ENCODE assay signal across 16 cellular contexts in the genomic region with DNA sequence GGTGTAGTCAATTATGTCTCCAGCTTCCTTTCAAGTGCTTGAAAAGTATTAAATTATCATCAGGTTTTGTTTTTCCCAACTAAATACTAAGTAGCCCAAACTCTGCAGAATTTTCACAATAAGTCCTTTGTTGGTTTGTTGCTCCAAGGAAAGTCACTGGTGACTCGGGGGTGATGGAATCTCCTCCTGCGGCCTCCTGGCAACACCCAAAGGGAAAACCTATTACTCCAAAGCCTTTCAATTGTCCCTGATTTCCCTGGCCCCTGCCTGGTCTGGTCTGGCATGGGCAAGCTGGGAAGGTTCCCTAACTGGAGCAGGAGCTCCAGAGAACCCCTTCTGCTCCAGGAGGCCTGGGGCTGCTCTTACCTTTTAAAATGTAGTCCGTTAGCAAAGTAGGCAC. TPM values are rescaled to one million over a fixed set of nuclear protein-coding genes. Genes with fewer than 3 reads are reported as not detected.
DNase-seq lines count a peak whose midpoint lies in the region; ATAC-seq, FAIRE-seq and TF ChIP-seq lines count a peak whose summit lies in the region.
"Had no signal": no experiment of that assay in that cellular context is flagged by ENCODE, and none has a peak within 500 bp of the region (broad histone marks: within the 10 kb centered on the region; RNA-seq: fewer than 3 reads in every experiment).

No MANE protein-coding gene starts in this region.

- H3F3A ChIP-seq in PC-9 (ENCODE audit: insufficient read depth, low read depth) (no peaks in the 10 kb centered on the region), MM.1S (ENCODE audit: insufficient read depth, low read length) (no peaks in the 10 kb centered on the region)

- H3K9me2 ChIP-seq in PC-9 (ENCODE audit: insufficient read depth), result no peaks in the 10 kb centered on the region
- H3K9me2 ChIP-seq in MM.1S (replicated peaks; ENCODE audit: insufficient read depth, low read length), result no peaks in the 10 kb centered on the region

- intact Hi-C loops in right cardiac atrium (cut with DNase I) (no loop called here), left cardiac atrium (cut with DNase I) (no loop called here), PC-9 (cut with micrococcal nuclease; ENCODE audit: unreplicated experiment) (no loop called here)
- intact Hi-C loops in CD8-positive, alpha-beta T cell (cut with DNase I, micrococcal nuclease), result no loop called here

- H3K4me3 ChIP-seq in right cardiac atrium (ENCODE audit: low read length) (no peak overlapping the region), PC-9 (no peak overlapping the region), MM.1S (ENCODE audit: low read length) (no peak overlapping the region)
- H3K4me3 ChIP-seq in CD8-positive, alpha-beta T cell (ENCODE audit: low read depth, low read length), result no peak overlapping the region
- H3K4me3 ChIP-seq: lower lobe of right lung, testis had no signal

- H3K79me2 ChIP-seq in PC-9 (ENCODE audit: low read depth) (no peaks in the 10 kb centered on the region), MM.1S (ENCODE audit: low read length) (no peaks in the 10 kb centered on the region)

- CTCF ChIA-PET in CD8-positive, alpha-beta T cell (lab: Charles Lee), result interaction anchor here (1.4 kb wide), 1 partner anchor 10 kb away, joined by 3 read pairs; no protein-coding TSS in a partner anchor
- CTCF ChIA-PET in PC-9 (lab: Charles Lee), result no interaction called here

- H3K4me2 ChIP-seq in PC-9 (no peak overlapping the region), MM.1S (ENCODE audit: low read depth, low read length) (no peak overlapping the region)

- BruUV-seq in PC-9 (replicated peaks; lab: Mats Ljungman, UMichigan), result no TSS peak

- H3K9ac ChIP-seq in MM.1S (ENCODE audit: low read length), result no peak overlapping the region

- H3K36me3 Mint-ChIP-seq in CD8-positive, alpha-beta T cell, result no peaks in the 10 kb centered on the region

- no peaks in the 10 kb centered on the region for H3K36me3 ChIP-seq in CD8-positive, alpha-beta T cell (ENCODE audit: insufficient read depth, low read length)
- H3K36me3 ChIP-seq in PC-9 (ENCODE audit: low read depth) (no peaks in the 10 kb centered on the region), MM.1S (replicated peaks; ENCODE audit: insufficient read depth, low read length) (no peaks in the 10 kb centered on the region)
- H3K36me3 ChIP-seq: brain microvascular endothelial cell had no signal

- H3K9me3 Mint-ChIP-seq in CD8-positive, alpha-beta T cell, result no peaks in the 10 kb centered on the region

- POLR2A ChIA-PET in CD8-positive, alpha-beta T cell (lab: Charles Lee), result no interaction called here
- POLR2A ChIA-PET in PC-9 (lab: Charles Lee; ENCODE audit: unreplicated experiment), result no interaction called here

- no peak for TF ChIP-seq CTCF in CD8-positive, alpha-beta T cell (IDR thresholded peaks at IDR 0.05)
- TF ChIP-seq CTCF in PC-9 (conservative IDR thresholded peaks at IDR 0.05), result no peak
- TF ChIP-seq CTCF in MM.1S (IDR thresholded peaks at IDR 0.05; ENCODE audit: low read length), result no peak

- DNase-seq in right cardiac atrium (peak in 2 of 3 donors; percentile 46 to 53), left cardiac atrium (no peak), caudate nucleus (lab: John Stamatoyannopoulos, UW) (peak in 9 of 61 donors; percentile 11 to 71 (median 23)), kidney tubule cell (ENCODE audit: low spot score) (peak; percentile 81), HTR-8/SVneo (ENCODE audit: insufficient read length, low spot score) (no peak), PC-9 (no peak), MM.1S (no peak)
- no peak for DNase-seq in CD8-positive, alpha-beta T cell
- DNase-seq: brain microvascular endothelial cell; lower lobe of right lung; NCI-H1436 treated with DMSO at 0.1 percent for 48 hours; NCI-H526 treated with DMSO at 0.1 percent for 48 hours; occipital lobe; stimulated activated CD4-positive, alpha-beta T cell treated with anti-CD3 and anti-CD28 coated beads, Interleukin-12 subunit alpha, Interleukin-12 subunit beta, amount 100 ng/mL, for 4 hours; testis had no signal

- ATAC-seq in right cardiac atrium (no peak), left cardiac atrium (no peak)
- ATAC-seq in CD8-positive, alpha-beta T cell, result no peak
- ATAC-seq: lower lobe of right lung had no signal

- H4K20me1 ChIP-seq in PC-9 (ENCODE audit: insufficient read depth) (no peaks in the 10 kb centered on the region), MM.1S (ENCODE audit: insufficient read depth, low read length) (no peaks in the 10 kb centered on the region)

- no peak overlapping the region for H2AFZ ChIP-seq in PC-9
- no peak overlapping the region for H2AFZ ChIP-seq in MM.1S (ENCODE audit: low read length)

- H3K27ac ChIP-seq in right cardiac atrium (ENCODE audit: low read length) (peak overlapping the region; percentile 55), caudate nucleus (ENCODE audit: low read depth, low read length) (peak overlapping the region; percentile 63), PC-9 (no peak overlapping the region), MM.1S (ENCODE audit: low read length) (no peak overlapping the region)
- no peak overlapping the region for H3K27ac ChIP-seq in CD8-positive, alpha-beta T cell (ENCODE audit: low read depth, low read length)
- H3K27ac ChIP-seq: brain microvascular endothelial cell, lower lobe of right lung had no signal

- no peaks in the 10 kb centered on the region for H3K27me3 ChIP-seq in right cardiac atrium (ENCODE audit: control insufficient read depth, insufficient read depth)
- H3K27me3 ChIP-seq in CD8-positive, alpha-beta T cell (ENCODE audit: insufficient read depth, low read length), result no peaks in the 10 kb centered on the region
- no peaks in the 10 kb centered on the region for H3K27me3 ChIP-seq in PC-9 (ENCODE audit: insufficient read depth, low read depth)
- no peaks in the 10 kb centered on the region for H3K27me3 ChIP-seq in MM.1S (replicated peaks; ENCODE audit: insufficient read depth, low read length)
- H3K27me3 ChIP-seq: brain microvascular endothelial cell, testis had no signal

- H3K4me1 ChIP-seq in right cardiac atrium (ENCODE audit: control insufficient read depth, insufficient read depth, low read length), result peaks cover 14% of the 10 kb centered on the region
- no peaks in the 10 kb centered on the region for H3K4me1 ChIP-seq in CD8-positive, alpha-beta T cell (ENCODE audit: insufficient read depth, low read length)
- no peaks in the 10 kb centered on the region for H3K4me1 ChIP-seq in PC-9 (replicated peaks; ENCODE audit: insufficient read depth)
- no peaks in the 10 kb centered on the region for H3K4me1 ChIP-seq in MM.1S (ENCODE audit: low read length)

- H3K27me3 Mint-ChIP-seq in CD8-positive, alpha-beta T cell (ENCODE audit: low read depth), result peaks cover 8% of the 10 kb centered on the region

- H3K27ac Mint-ChIP-seq in CD8-positive, alpha-beta T cell, result no peak overlapping the region

- FAIRE-seq in HTR-8/SVneo (lab: Jason Lieb, UNC), result no peak

- peaks cover 4% of the 10 kb centered on the region for H3K4me1 Mint-ChIP-seq in CD8-positive, alpha-beta T cell (ENCODE audit: low read depth)

- H3K9me3 ChIP-seq in right cardiac atrium (ENCODE audit: control insufficient read depth, low read length), result no peaks in the 10 kb centered on the region
- no peaks in the 10 kb centered on the region for H3K9me3 ChIP-seq in CD8-positive, alpha-beta T cell (ENCODE audit: low read length)
- H3K9me3 ChIP-seq in PC-9 (ENCODE audit: insufficient read depth, low read depth), result no peaks in the 10 kb centered on the region
- H3K9me3 ChIP-seq in MM.1S (replicated peaks; ENCODE audit: insufficient read depth, low read length), result no peaks in the 10 kb centered on the region
- H3K9me3 ChIP-seq: lower lobe of right lung, testis had no signal

- no peak overlapping the region for H3K4me3 Mint-ChIP-seq in CD8-positive, alpha-beta T cell

- WGBS in right cardiac atrium, result 74% methylated on average over 3 of the region's 3 CpGs

RNA-seq across cellular contexts. Expression of gene FEZ1, which starts 47.9 kb away (rescaled TPM):
- total RNA-seq in right cardiac atrium (100 to 1,000 TPM in 2 of 4 donors, 10 to 100 TPM in 2; 62.6 to 139 (median 103) TPM), left cardiac atrium (10 to 100 TPM; 59.0 to 62.2 TPM), PC-9 (2021) (0.57 and 1.3 TPM in 2 replicates)
- polyA plus RNA-seq in right cardiac atrium, result 104 TPM
- 1 to 10 TPM; 3.7 to 4.0 TPM for total RNA-seq in CD8-positive, alpha-beta T cell
- total RNA-seq: T-helper 2 cell treated with Interferon-gamma antibody and Interleukin-4, amounts not matched to agents 100 ng/mL and 5 ng/mL, for 36 hours had no signal

Comparison
In these comparisons a context has a peak if more than half of its experiments do, and no peak if none do; other contexts are left out.
1. DNase-seq: peak in right cardiac atrium (2 of 3) and kidney tubule cell (single experiment); none in left cardiac atrium (single experiment), HTR-8/SVneo (single experiment), CD8-positive, alpha-beta T cell (0 of 7), PC-9 (0 of 2) and MM.1S (single experiment).
2. H3K27ac ChIP-seq: peak in right cardiac atrium (single experiment) and caudate nucleus (single experiment); none in CD8-positive, alpha-beta T cell (single experiment), PC-9 (single experiment) and MM.1S (single experiment).
3. RNA of gene FEZ1, which starts 47.9 kb away (total RNA-seq): 62.6 to 139 TPM in right cardiac atrium and 59.0 to 62.2 TPM in left cardiac atrium; 3.7 to 4.0 TPM in CD8-positive, alpha-beta T cell and 0.57 to 1.3 TPM in PC-9; every median in the first group is over 10 times any median in the second.